Comparison of ENCODE assay signal across 4 cellular contexts in the genomic region with DNA sequence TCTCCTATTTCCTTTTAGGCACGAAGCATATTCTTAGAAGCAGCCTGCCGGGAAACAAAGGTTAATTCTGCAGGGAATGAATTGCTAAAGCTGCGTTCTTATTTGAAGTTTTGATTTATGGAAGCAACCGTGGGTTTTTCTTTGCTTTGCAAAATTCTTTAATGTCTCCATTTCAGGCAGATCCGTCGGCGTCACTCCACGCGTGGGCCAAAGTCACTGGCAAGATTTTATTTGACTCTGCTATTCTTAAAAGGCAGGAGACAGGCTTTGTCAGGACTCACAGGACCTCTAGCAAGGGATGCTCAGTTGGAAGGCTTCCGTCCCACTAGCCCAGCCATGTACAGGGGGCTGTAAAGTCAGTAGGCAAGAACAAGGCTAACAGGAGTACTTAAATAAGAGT.
"Had no signal": no experiment of that assay in that cellular context is flagged by ENCODE, and none has a peak within 500 bp of the region (broad histone marks: within the 10 kb centered on the region; RNA-seq: fewer than 3 reads in every experiment).

No MANE protein-coding gene starts in this region.

- H3K4me1 Mint-ChIP-seq: GM23338 had no signal

- DNase-seq: H9, HCEC 1CT, IMR-90 had no signal

- H3K27ac Mint-ChIP-seq: GM23338 had no signal

- H2AFZ ChIP-seq: GM23338 had no signal

- H3K4me3 Mint-ChIP-seq: GM23338, H9 had no signal

- H3K4me2 ChIP-seq: GM23338 had no signal

- H3K9me3 Mint-ChIP-seq: H9 had no signal

- H3K4me3 ChIP-seq: GM23338 had no signal
